9 cellular contexts compared by ENCODE assay signal in the genomic region with DNA sequence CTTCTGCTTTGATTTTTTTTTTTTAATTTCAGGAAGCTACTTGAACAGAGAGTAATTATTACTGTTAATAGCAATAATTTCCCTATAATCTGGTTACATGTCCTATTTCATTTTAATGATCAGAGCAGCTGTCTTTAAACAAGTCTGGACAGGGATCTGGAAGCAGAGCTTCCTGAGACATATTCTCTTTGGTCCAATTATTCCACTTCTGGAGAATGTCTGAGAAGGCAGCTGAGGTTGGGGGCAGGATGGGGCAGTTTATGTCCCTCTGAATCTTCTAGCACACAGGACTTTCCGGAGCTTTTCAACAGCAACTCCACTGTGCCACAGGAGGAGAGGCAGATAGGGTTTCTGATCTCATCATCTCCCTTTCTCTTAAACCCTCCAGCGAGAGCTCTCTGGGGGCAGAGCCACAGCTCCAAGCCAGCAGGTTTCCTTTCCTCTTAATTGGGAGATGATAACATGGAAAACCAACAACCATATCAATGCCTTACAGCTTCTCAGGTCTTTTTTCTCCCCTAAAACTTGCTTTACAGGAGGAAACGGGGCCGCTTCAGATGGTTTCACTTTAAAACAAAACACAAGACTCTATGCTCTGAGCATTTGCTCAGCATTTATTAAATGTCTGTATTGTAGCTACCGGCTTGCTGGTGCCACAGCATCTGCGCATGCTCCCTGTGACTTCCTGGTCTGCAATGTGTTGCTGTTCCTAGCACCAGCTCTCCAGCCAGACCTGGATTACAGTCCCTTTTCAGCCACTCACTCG.
A peak's percentile ranks its signal among the peaks of the same experiment; 100 is the strongest.
DNase-seq lines count a peak whose midpoint lies in the region; ATAC-seq and TF ChIP-seq lines count a peak whose summit lies in the region.
"Had no signal": no experiment of that assay in that cellular context is flagged by ENCODE, and none has a peak within 500 bp of the region (broad histone marks: within the 10 kb centered on the region; RNA-seq: fewer than 3 reads in every experiment).

No MANE protein-coding gene starts in this region.

- no peak overlapping the region for H4K91ac ChIP-seq in IMR-90 (ENCODE audit: insufficient read depth, low read depth, low read length)

- peaks cover under 1% of the 10 kb centered on the region; the same call in 1 of the 2 replicates for H3K4me1 ChIP-seq in IMR-90 (ENCODE audit: control insufficient read depth, insufficient read depth, low read length)
- peaks cover 0 to 19% (median 11%) of the 10 kb centered on the region in 9 donors for H3K4me1 ChIP-seq in heart right ventricle
- peaks cover 4% of the 10 kb centered on the region in 2 donors for H3K4me1 ChIP-seq in gastrocnemius medialis

- DNase-seq in IMR-90 = no peak
- DNase-seq in activated T-cell treated with anti-CD3 and anti-CD28 coated beads, Interleukin-2, amount 50 U/mL, for 48 hours = peak; percentile 18 to 26
- DNase-seq in heart right ventricle = peak; percentile 60 to 69
- peak; percentile 43 to 48 for DNase-seq in gastrocnemius medialis
- no peak for DNase-seq in T-helper 9 cell
- no peak for DNase-seq in NCI-H510A treated with DMSO at 0.1 percent for 48 hours (lab: John Stamatoyannopoulos, UW)
- DNase-seq in activated CD4-positive, CD25-positive, alpha-beta regulatory T cell (lab: John Stamatoyannopoulos, UW) = no peak

- H3K4ac ChIP-seq in IMR-90 (ENCODE audit: low read depth, low read length) = peak overlapping the region; percentile 15; the same call in 1 of the 2 replicates

- no peak overlapping the region for H2AK9ac ChIP-seq in IMR-90 (replicated peaks; ENCODE audit: low read depth, low read length, poor library complexity)

- POLR2A ChIA-PET in IMR-90 (lab: Charles Lee; ENCODE audit: unreplicated experiment) = no interaction called here

- ATAC-seq in GM18502 (IDR thresholded peaks at IDR 0.05; ENCODE audit: poor library complexity, unreplicated experiment) (peak; percentile 90), IMR-90 (ENCODE audit: low read depth) (peak; percentile 17), heart right ventricle (peak in 7 of 8 donors; percentile 73 to 92 (median 87)), gastrocnemius medialis (peak; percentile 52 to 70)

- no peak overlapping the region for H3K23ac ChIP-seq in IMR-90 (ENCODE audit: low read depth, low read length)

- H3K18ac ChIP-seq in IMR-90 (ENCODE audit: low read depth, low read length) = peak overlapping the region; percentile 62

- H3K27me3 ChIP-seq in IMR-90 (ENCODE audit: control insufficient read depth, insufficient read depth, low read length) = no peaks in the 10 kb centered on the region
- H3K27me3 ChIP-seq in heart right ventricle = no peaks in the 10 kb centered on the region
- no peaks in the 10 kb centered on the region for H3K27me3 ChIP-seq in gastrocnemius medialis
- H3K27me3 ChIP-seq: neutrophil had no signal

- no peaks in the 10 kb centered on the region for H3K79me1 ChIP-seq in IMR-90 (ENCODE audit: low read depth in 1 of 2, low read length in 2 of 2)

- H3K27ac ChIP-seq in IMR-90 (ENCODE audit: insufficient read depth, low read length) = no peak overlapping the region
- H3K27ac ChIP-seq in heart right ventricle = peak overlapping the region; percentile 8 to 78 (median 58)
- peak overlapping the region; percentile 26 to 66 (median 57) for H3K27ac ChIP-seq in gastrocnemius medialis
- H3K27ac ChIP-seq: neutrophil had no signal

- TF ChIP-seq RAD21 in IMR-90 (IDR thresholded peaks at IDR 0.05; ENCODE audit: low read length) = no peak

- in situ Hi-C loops in IMR-90 (cut with MboI; ENCODE audit: low sequenced_read_pairs) (no loop called here), gastrocnemius medialis (cut with MboI; ENCODE audit: low sequenced_read_pairs in 4 of 4) (no loop called here)

- TF ChIP-seq POLR2A in IMR-90 (IDR thresholded peaks at IDR 0.05; ENCODE audit: low read depth, low read length) (no peak), gastrocnemius medialis (IDR thresholded peaks at IDR 0.05) (no peak)

- H3K9me3 ChIP-seq in IMR-90 (ENCODE audit: control insufficient read depth, insufficient read depth, low read length) (no peaks in the 10 kb centered on the region), heart right ventricle (no peaks in the 10 kb centered on the region), gastrocnemius medialis (peaks cover 0 to 3% (median 0%) of the 10 kb centered on the region in 3 donors)
- H3K9me3 ChIP-seq: neutrophil had no signal

- H2AFZ ChIP-seq in IMR-90 (replicated peaks; ENCODE audit: low read length, poor library complexity) = peak overlapping the region; percentile 50

- peak overlapping the region; percentile 47; the same call in 1 of the 3 replicates for H2BK15ac ChIP-seq in IMR-90 (ENCODE audit: low read depth, low read length)

- H4K8ac ChIP-seq in IMR-90 (ENCODE audit: low read depth in 2 of 2, low read length in 2 of 2) = peak overlapping the region in 1 of 2 experiments; percentile 36; a peak in 1 of 4 replicates

- peak overlapping the region; percentile 4; the same call in 1 of the 2 replicates for H2BK20ac ChIP-seq in IMR-90 (ENCODE audit: low read depth, low read length)

- no peaks in the 10 kb centered on the region for H3K36me3 ChIP-seq in IMR-90 (ENCODE audit: control insufficient read depth, insufficient read depth, low read length)
- no peaks in the 10 kb centered on the region for H3K36me3 ChIP-seq in heart right ventricle
- H3K36me3 ChIP-seq in gastrocnemius medialis = no peaks in the 10 kb centered on the region
- H3K36me3 ChIP-seq: neutrophil had no signal

- no peaks in the 10 kb centered on the region for H3K9me1 ChIP-seq in IMR-90 (ENCODE audit: insufficient read depth, low read length)

- no TSS peak for BruUV-seq in IMR-90 (replicated peaks; lab: Mats Ljungman, UMichigan)

- H3K56ac ChIP-seq in IMR-90 (ENCODE audit: extremely low read depth, insufficient read depth, low read length) = no peak overlapping the region

- peak overlapping the region; percentile 51 for H3K4me2 ChIP-seq in IMR-90 (ENCODE audit: low read depth, low read length)

- no peak overlapping the region for H2AK5ac ChIP-seq in IMR-90 (ENCODE audit: low read depth, low read length)

- H4K5ac ChIP-seq in IMR-90 (ENCODE audit: low read depth, low read length) = peak overlapping the region; percentile 33

- intact Hi-C loops in IMR-90 (cut with micrococcal nuclease) = no loop called here
- intact Hi-C loops in heart right ventricle (cut with DNase I) = no loop called here
- intact Hi-C loops in gastrocnemius medialis (cut with DNase I; ENCODE audit: low total_unique reads) = no loop called here

- H4K20me1 ChIP-seq in IMR-90 (ENCODE audit: insufficient read depth, low read length) = no peaks in the 10 kb centered on the region

- no CpG with 5 or more reads among the region's 7 CpGs for WGBS in IMR-90 (ENCODE audit: extremely low coverage in 2 of 2, insufficient read length in 1 of 2), 2 experiments
- WGBS in heart right ventricle, 2 donors = 28 to 53% methylated on average over 7 of the region's 7 CpGs

- CTCF ChIA-PET in IMR-90 (lab: Yijun Ruan, JAX) = interaction anchor here (0.5 to 1.3 kb wide), 3 partner anchors 9 to 29 kb away, joined by 3 read pairs; no protein-coding TSS in a partner anchor

- no peak overlapping the region for H3K4me3 ChIP-seq in IMR-90 (ENCODE audit: insufficient read depth, low read depth, low read length)
- peak overlapping the region in 9 of 10 donors; percentile 1 to 47 (median 39) for H3K4me3 ChIP-seq in heart right ventricle
- peak overlapping the region; percentile 33 to 38 (median 38) for H3K4me3 ChIP-seq in gastrocnemius medialis

- no peak overlapping the region for H2BK5ac ChIP-seq in IMR-90 (ENCODE audit: low read depth, low read length, poor library complexity, severe bottlenecking)

- no peak overlapping the region for H3K14ac ChIP-seq in IMR-90 (replicated peaks; ENCODE audit: low read depth, low read length)

- H3K9ac ChIP-seq in IMR-90 (ENCODE audit: low read depth, low read length) = no peak overlapping the region

- no peak for TF ChIP-seq CTCF in IMR-90 (conservative IDR thresholded peaks at IDR 0.05; ENCODE audit: low read depth, low read length)
- no peak for TF ChIP-seq CTCF in heart right ventricle (IDR thresholded peaks at IDR 0.05)
- TF ChIP-seq CTCF in gastrocnemius medialis (IDR thresholded peaks at IDR 0.05 in 4 of 5, conservative IDR thresholded peaks at IDR 0.05 in 1 of 5) = no peak

- 0 out of 2 replicates have a peak overlapping the region, but pooled peaks have one; percentile 9 for H2BK120ac ChIP-seq in IMR-90 (ENCODE audit: low read depth, low read length)

- dilution Hi-C loops in IMR-90 (cut with HindIII; ENCODE audit: low sequenced_read_pairs, unreplicated experiment) = no loop called here

TF ChIP-seq in IMR-90, 13 proteins besides CTCF, POLR2A, EP300 and RAD21:
- TF ChIP-seq CEBPB (IDR thresholded peaks at IDR 0.05; ENCODE audit: low read depth, low read length) (no peak), NFE2L2 (IDR thresholded peaks at IDR 0.05; ENCODE audit: low read depth, low read length) (no peak), USF2 (IDR thresholded peaks at IDR 0.05; ENCODE audit: low read depth, low read length) (no peak)

Comparison
In these comparisons a context has a peak if more than half of its experiments do, and no peak if none do; other contexts are left out.
1. ATAC-seq: peak in every context shown above with its lines; median percentile 90 in GM18502; 87 in heart right ventricle; 61 in gastrocnemius medialis; 17 in IMR-90.
2. DNase-seq: peak in activated T-cell treated with anti-CD3 and anti-CD28 coated beads, Interleukin-2, amount 50 U/mL, for 48 hours (2 of 2), heart right ventricle (2 of 2) and gastrocnemius medialis (2 of 2); none in IMR-90 (single experiment), T-helper 9 cell (single experiment), NCI-H510A treated with DMSO at 0.1 percent for 48 hours (single experiment) and activated CD4-positive, CD25-positive, alpha-beta regulatory T cell (0 of 4).